8 cellular contexts compared by ENCODE assay signal in genomic region chr7:55065079-55065478, GRCh38. TPM values are rescaled to one million over a fixed set of nuclear protein-coding genes. Genes with fewer than 3 reads are reported as not detected.
DNase-seq lines count a peak whose midpoint lies in the region; ATAC-seq, FAIRE-seq and TF ChIP-seq lines count a peak whose summit lies in the region.

No MANE protein-coding gene starts in this region.

- ATAC-seq in HG03039 (IDR thresholded peaks at IDR 0.05; ENCODE audit: unreplicated experiment) (peak; percentile 63), HepG2 (no peak)

- peaks cover 60% of the 10 kb centered on the region for H3K4me1 ChIP-seq in HepG2 (ENCODE audit: insufficient read depth, low read length)

- in situ Hi-C loops in HepG2 (cut with HindIII; ENCODE audit: extremely low pct_ligation_motif_present, low pct_unique_long_range_greater_than_20kb) (no loop called here), KBM-7 (cut with MboI; ENCODE audit: low pct_unique_long_range_greater_than_20kb, low sequenced_read_pairs) (no loop called here)

- BruUV-seq in HepG2 (replicated peaks; lab: Mats Ljungman, UMichigan), result no TSS peak

- no peaks in the 10 kb centered on the region for H3K9me3 ChIP-seq in HepG2 (ENCODE audit: low read length)
- no peaks in the 10 kb centered on the region for H3K9me3 ChIP-seq in WERI-Rb-1 (ENCODE audit: severe bottlenecking)

- CTCF ChIA-PET in HepG2 (lab: Yijun Ruan, JAX; ENCODE audit: low intra/inter-chr PET ratio, low total read pairs), result interaction anchor here (1.5 kb wide), 1 partner anchor 190 kb away, joined by 4 read pairs; no protein-coding TSS in a partner anchor

- H3K4me2 ChIP-seq in HepG2 (ENCODE audit: low read depth, low read length), result peak overlapping the region; percentile 74; the same call in 1 of the 2 replicates

- H3K9ac ChIP-seq in HepG2 (ENCODE audit: insufficient read depth, low read depth, low read length), result no peak overlapping the region; the same call in 1 of the 2 replicates

- H4K20me1 ChIP-seq in HepG2 (ENCODE audit: insufficient read depth, low read length), result no peaks in the 10 kb centered on the region

- H3K36me3 ChIP-seq in HepG2 (replicated peaks in 1 of 2; ENCODE audit: control insufficient read depth in 1 of 2, insufficient read depth in 2 of 2, low read length in 2 of 2) (no peaks in the 10 kb centered on the region), WERI-Rb-1 (no peaks in the 10 kb centered on the region)

- H3K4me3 ChIP-seq in HepG2 (replicated peaks in 1 of 3; ENCODE audit: insufficient read depth in 1 of 3, low read depth in 2 of 3, low read length in 3 of 3) (no peak overlapping the region), WERI-Rb-1 (ENCODE audit: low read depth, low read length) (no peak overlapping the region)

- intact Hi-C loops in HepG2 (cut with micrococcal nuclease; ENCODE audit: unreplicated experiment), result loop anchor here (2.0 to 5.0 kb wide), 2 partner anchors 30 to 293 kb away; no protein-coding TSS in a partner anchor

- TF ChIP-seq EP300 in HepG2 (IDR thresholded peaks at IDR 0.05; ENCODE audit: low read depth in 2 of 2, low read length in 2 of 2) (no peak), HepG2 (CRISPR knock-in tag; IDR thresholded peaks at IDR 0.05; ENCODE audit: borderline replicate concordance) (no peak)

- 76% methylated on average over 4 of the region's 4 CpGs for WGBS in HepG2 (ENCODE audit: low lambda C conversion rate)

- no peak for FAIRE-seq in HepG2 (lab: Jason Lieb, UNC)

- DNase-seq in ELF-1 (ENCODE audit: low read depth, low spot score) (peak; percentile 50), amniotic stem cell (lab: John Stamatoyannopoulos, UW) (peak; percentile 96), HepG2 (ENCODE audit: low spot score) (no peak), KBM-7 (no peak), GM19238 (ENCODE audit: insufficient read length, low spot score) (no peak), WERI-Rb-1 (no peak)
- DNase-seq in stimulated activated naive CD4-positive, alpha-beta T cell treated with Interleukin-2 at 50 U/mL for 16 hours (lab: John Stamatoyannopoulos, UW), result no peak

- H3K27me3 ChIP-seq in HepG2 (ENCODE audit: control insufficient read depth in 1 of 2, insufficient read depth in 2 of 2, low read length in 2 of 2), result no peaks in the 10 kb centered on the region
- H3K27me3 ChIP-seq in WERI-Rb-1 (ENCODE audit: insufficient read depth, low read depth, severe bottlenecking), result no peaks in the 10 kb centered on the region

- POLR2A ChIA-PET in HepG2 (lab: Yijun Ruan, JAX), result interaction anchor here (0.9 to 3.7 kb wide), 7 partner anchors 13 to 306 kb away, joined by 3 to 28 read pairs (median 4); partner anchors contain the start of gene SEC61G

- TF ChIP-seq RAD21 in HepG2 (CRISPR knock-in tag; IDR thresholded peaks at IDR 0.05), result no peak

- no peak overlapping the region for H2AFZ ChIP-seq in HepG2 (ENCODE audit: low read length)

- TF ChIP-seq POLR2A in HepG2 (IDR thresholded peaks at IDR 0.05; ENCODE audit: insufficient read depth in 1 of 2, low read depth in 2 of 2, low read length in 2 of 2), result no peak

- peaks cover 2% of the 10 kb centered on the region for H3K79me2 ChIP-seq in HepG2 (ENCODE audit: insufficient read depth, low read length)

- no peak for TF ChIP-seq CTCF in HepG2 (CRISPR knock-in tag; IDR thresholded peaks at IDR 0.05)
- no peak for TF ChIP-seq CTCF in WERI-Rb-1 (IDR thresholded peaks at IDR 0.05; ENCODE audit: low read depth, low read length)

- H3K27ac ChIP-seq in HepG2 (ENCODE audit: extremely low read length, insufficient read depth, low read length) (peak overlapping the region; percentile 69), WERI-Rb-1 (no peak overlapping the region)

TF ChIP-seq in HepG2, 621 proteins besides CTCF, POLR2A, EP300 and RAD21:
- TF ChIP-seq TCF7 (IDR thresholded peaks at IDR 0.05; ENCODE audit: low read depth) (no peak), PCBP2 (optimal IDR thresholded peaks at IDR 0.05; ENCODE audit: low read depth, low read length, poor library complexity, severe bottlenecking) (no peak), ZNF652 (CRISPR knock-in tag; IDR thresholded peaks at IDR 0.05; ENCODE audit: borderline replicate concordance, low read depth) (peak; percentile 80)
- TF ChIP-seq, protein P1, sequence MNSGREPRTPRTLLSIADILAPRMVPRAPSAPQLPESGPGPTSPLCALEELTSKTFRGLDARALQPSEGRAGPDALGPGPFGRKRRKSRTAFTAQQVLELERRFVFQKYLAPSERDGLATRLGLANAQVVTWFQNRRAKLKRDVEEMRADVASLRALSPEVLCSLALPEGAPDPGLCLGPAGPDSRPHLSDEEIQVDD (CRISPR knock-in tag; IDR thresholded peaks at IDR 0.05; ENCODE audit: borderline replicate concordance), result no peak

RNA-seq across cellular contexts. Expression of gene EGFR, which starts 46.3 kb away (rescaled TPM):
- 7.0 TPM in 2 replicates for total RNA-seq in HepG2 (2016; rRNA removed; fragmentation: Illumina TruSeq; extraction: Trizol)
- total RNA-seq in HepG2 (2016; cell fraction: cytosol; rRNA removed; fragmentation: Illumina TruSeq; extraction: Trizol; ENCODE audit: low read depth), result 1.3 and 1.9 TPM in 2 replicates
- 5.7 and 7.1 TPM in 2 replicates for total RNA-seq in HepG2 (2016; cell fraction: insoluble cytoplasmic fraction; rRNA removed; fragmentation: Illumina TruSeq; extraction: Trizol)
- total RNA-seq in HepG2 (2016; cell fraction: membrane; rRNA removed; fragmentation: Illumina TruSeq; extraction: Trizol), result 3.8 and 3.9 TPM in 2 replicates
- 18.3 and 21.6 TPM in 2 replicates for total RNA-seq in HepG2 (2016; cell fraction: nucleus; rRNA removed; fragmentation: Illumina TruSeq; extraction: Trizol)
- 7.9 and 10.0 TPM in 2 replicates for polyA plus RNA-seq in HepG2 (2011; rRNA removed)
- 5.7 and 6.5 TPM in 2 replicates for polyA plus RNA-seq in HepG2 (2011; cell fraction: cytosol; rRNA removed)
- polyA plus RNA-seq in HepG2 (2011; cell fraction: nucleus; rRNA removed), result 15.6 and 16.1 TPM in 2 replicates
- polyA plus RNA-seq in HepG2 (2012), result 12.3 and 19.1 TPM in 2 replicates
- 0.76 and 0.86 TPM in 2 replicates for polyA plus RNA-seq in HepG2 (2016; cell fraction: cytosol; fragmentation: Illumina TruSeq; extraction: Trizol; ENCODE audit: low read depth)
- 4.0 and 4.9 TPM in 2 replicates for polyA plus RNA-seq in HepG2 (2016; cell fraction: insoluble cytoplasmic fraction; fragmentation: Illumina TruSeq; extraction: Trizol; ENCODE audit: low read depth)
- 1.4 and 1.9 TPM in 2 replicates for polyA plus RNA-seq in HepG2 (2016; cell fraction: membrane; fragmentation: Illumina TruSeq; extraction: Trizol; ENCODE audit: low read depth)
- 17.3 and 18.5 TPM in 2 replicates for polyA plus RNA-seq in HepG2 (2016; cell fraction: nucleus; fragmentation: Illumina TruSeq; extraction: Trizol; ENCODE audit: insufficient read depth, low read depth)
- polyA minus RNA-seq in HepG2 (2011; rRNA and poly(A)+ RNA removed; ENCODE audit: low replicate concordance), result 21.0 and 51.4 TPM in 2 replicates
- polyA minus RNA-seq in HepG2 (2011; cell fraction: cytosol; rRNA and poly(A)+ RNA removed), result 9.3 and 14.3 TPM in 2 replicates
- 25.0 and 26.9 TPM in 2 replicates for polyA minus RNA-seq in HepG2 (2011; cell fraction: nucleus; rRNA and poly(A)+ RNA removed)

Comparison
In these comparisons a context has a peak if more than half of its experiments do, and no peak if none do; other contexts are left out.
1. DNase-seq: peak in ELF-1 (single experiment) and amniotic stem cell (single experiment); none in HepG2 (single experiment), KBM-7 (single experiment), GM19238 (single experiment), stimulated activated naive CD4-positive, alpha-beta T cell treated with Interleukin-2 at 50 U/mL for 16 hours (single experiment) and WERI-Rb-1 (single experiment).